Comparison of ENCODE assay signal across 8 cellular contexts in the genomic region with DNA sequence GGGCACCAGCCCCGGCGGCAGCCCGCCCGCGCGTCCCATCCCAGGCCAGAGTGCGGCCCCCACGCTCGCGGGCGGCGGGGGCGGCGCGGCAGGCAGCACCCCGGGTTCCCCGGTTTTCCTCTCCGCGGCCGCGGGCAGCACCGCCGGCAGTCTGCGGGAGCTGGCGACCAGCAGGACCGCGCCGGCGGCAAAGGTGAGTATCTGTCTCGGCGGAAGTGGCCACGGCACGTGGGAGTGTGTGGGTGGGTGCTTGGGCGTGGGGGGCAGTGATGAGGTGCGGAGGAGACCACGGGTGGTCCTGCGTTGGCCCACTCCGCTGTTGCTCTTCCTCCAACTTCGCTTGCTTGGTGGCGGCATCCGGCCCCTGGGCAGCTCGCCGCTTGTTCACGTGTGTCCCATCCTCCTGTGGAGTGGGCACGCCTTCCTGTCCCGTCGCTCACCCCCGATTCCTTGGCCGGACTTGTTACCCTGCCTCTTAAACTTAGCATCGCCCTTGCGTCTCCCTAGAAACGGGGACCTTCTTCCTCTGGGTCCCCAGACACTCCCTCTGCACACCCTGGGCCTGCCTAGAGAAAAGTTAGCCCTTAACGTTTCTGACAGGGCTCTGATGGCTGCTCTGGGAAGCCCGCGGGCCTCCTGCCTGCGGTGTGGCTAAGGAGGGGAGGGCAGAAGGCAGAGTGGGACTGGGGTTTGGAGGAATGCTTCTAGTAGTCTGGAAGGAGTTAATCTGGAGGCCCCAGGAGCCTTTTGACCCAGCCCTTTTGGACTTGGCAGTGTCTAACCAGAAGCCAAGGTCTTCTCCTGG. TPM values are rescaled to one million over a fixed set of nuclear protein-coding genes. Genes with fewer than 3 reads are reported as not detected.
DNase-seq lines count a peak whose midpoint lies in the region; ATAC-seq lines count a peak whose summit lies in the region.

No MANE protein-coding gene starts in this region.

- H3K36me3 Mint-ChIP-seq in T-helper 1 cell treated with Interleukin-12 subunit alpha and Interleukin-12 subunit beta and Interleukin-4 antibody, amounts not matched to agents 30 μg/mL and 1 μg/mL, for 36 hours (ENCODE audit: low read depth), result peaks cover 2% of the 10 kb centered on the region
- H3K36me3 Mint-ChIP-seq in activated naive CD8-positive, alpha-beta T cell treated with anti-CD3 and anti-CD28 coated beads, Interleukin-2, amount 50 U/mL, for 24 hours (ENCODE audit: low read depth), result no peaks in the 10 kb centered on the region

- peak; percentile 13 for ATAC-seq in activated naive CD8-positive, alpha-beta T cell treated with anti-CD3 and anti-CD28 coated beads, Interleukin-2, amount 50 U/mL, for 24 hours
- peak; percentile 14 for ATAC-seq in stimulated activated naive CD8-positive, alpha-beta T cell treated with anti-CD3 and anti-CD28 coated beads, Interleukin-15, amount 100 ng/mL, for 72 hours
- ATAC-seq in HG03175 (IDR thresholded peaks at IDR 0.05; ENCODE audit: unreplicated experiment), result no peak
- ATAC-seq in HG03045 (IDR thresholded peaks at IDR 0.05; ENCODE audit: unreplicated experiment), result no peak

- peaks cover 10% of the 10 kb centered on the region for H3K4me1 Mint-ChIP-seq in T-helper 1 cell treated with Interleukin-12 subunit alpha and Interleukin-12 subunit beta and Interleukin-4 antibody, amounts not matched to agents 30 μg/mL and 1 μg/mL, for 36 hours (ENCODE audit: low read depth)
- peaks cover 45% of the 10 kb centered on the region for H3K4me1 Mint-ChIP-seq in activated naive CD8-positive, alpha-beta T cell treated with anti-CD3 and anti-CD28 coated beads, Interleukin-2, amount 50 U/mL, for 24 hours
- H3K4me1 Mint-ChIP-seq in stimulated activated naive CD8-positive, alpha-beta T cell treated with anti-CD3 and anti-CD28 coated beads, Interleukin-15, amount 100 ng/mL, for 72 hours, result peaks cover 62% of the 10 kb centered on the region

- peak overlapping the region; percentile 52 for H3K27ac ChIP-seq in layer of hippocampus (ENCODE audit: low read depth, low read length)
- H3K27ac ChIP-seq in SJCRH30, result no peak overlapping the region

- peak overlapping the region; percentile 84 for H3K4me3 Mint-ChIP-seq in T-helper 1 cell treated with Interleukin-12 subunit alpha and Interleukin-12 subunit beta and Interleukin-4 antibody, amounts not matched to agents 30 μg/mL and 1 μg/mL, for 36 hours
- peak overlapping the region; percentile 90 for H3K4me3 Mint-ChIP-seq in activated naive CD8-positive, alpha-beta T cell treated with anti-CD3 and anti-CD28 coated beads, Interleukin-2, amount 50 U/mL, for 24 hours
- peak overlapping the region; percentile 89 to 95 for H3K4me3 Mint-ChIP-seq in stimulated activated naive CD8-positive, alpha-beta T cell treated with anti-CD3 and anti-CD28 coated beads, Interleukin-15, amount 100 ng/mL, for 72 hours

- no peaks in the 10 kb centered on the region for H3K9me3 ChIP-seq in SJCRH30 (replicated peaks)

- H3K36me3 ChIP-seq in SJCRH30, result no peaks in the 10 kb centered on the region

- H3K27me3 Mint-ChIP-seq in T-helper 1 cell treated with Interleukin-12 subunit alpha and Interleukin-12 subunit beta and Interleukin-4 antibody, amounts not matched to agents 30 μg/mL and 1 μg/mL, for 36 hours (ENCODE audit: low read depth), result peaks cover 77% of the 10 kb centered on the region
- H3K27me3 Mint-ChIP-seq in activated naive CD8-positive, alpha-beta T cell treated with anti-CD3 and anti-CD28 coated beads, Interleukin-2, amount 50 U/mL, for 24 hours, result peaks cover 13% of the 10 kb centered on the region
- H3K27me3 Mint-ChIP-seq in stimulated activated naive CD8-positive, alpha-beta T cell treated with anti-CD3 and anti-CD28 coated beads, Interleukin-15, amount 100 ng/mL, for 72 hours, result peaks cover 8% of the 10 kb centered on the region

- H3K9me3 Mint-ChIP-seq in T-helper 1 cell treated with Interleukin-12 subunit alpha and Interleukin-12 subunit beta and Interleukin-4 antibody, amounts not matched to agents 30 μg/mL and 1 μg/mL, for 36 hours, result no peaks in the 10 kb centered on the region
- H3K9me3 Mint-ChIP-seq in activated naive CD8-positive, alpha-beta T cell treated with anti-CD3 and anti-CD28 coated beads, Interleukin-2, amount 50 U/mL, for 24 hours, result no peaks in the 10 kb centered on the region
- no peaks in the 10 kb centered on the region for H3K9me3 Mint-ChIP-seq in stimulated activated naive CD8-positive, alpha-beta T cell treated with anti-CD3 and anti-CD28 coated beads, Interleukin-15, amount 100 ng/mL, for 72 hours

- peak overlapping the region; percentile 83 for H3K27ac Mint-ChIP-seq in T-helper 1 cell treated with Interleukin-12 subunit alpha and Interleukin-12 subunit beta and Interleukin-4 antibody, amounts not matched to agents 30 μg/mL and 1 μg/mL, for 36 hours
- H3K27ac Mint-ChIP-seq in activated naive CD8-positive, alpha-beta T cell treated with anti-CD3 and anti-CD28 coated beads, Interleukin-2, amount 50 U/mL, for 24 hours, result peak overlapping the region; percentile 92
- H3K27ac Mint-ChIP-seq in stimulated activated naive CD8-positive, alpha-beta T cell treated with anti-CD3 and anti-CD28 coated beads, Interleukin-15, amount 100 ng/mL, for 72 hours, result peak overlapping the region; percentile 34 to 74

- H3K27me3 ChIP-seq in layer of hippocampus (ENCODE audit: control insufficient read depth, insufficient read depth, low read length) (peaks cover 4% of the 10 kb centered on the region), SJCRH30 (no peaks in the 10 kb centered on the region)

- H3K4me3 ChIP-seq in SJCRH30, result no peak overlapping the region

- DNase-seq in T-helper 1 cell, result no peak
- peak; percentile 34 for DNase-seq in activated naive CD8-positive, alpha-beta T cell treated with anti-CD3 and anti-CD28 coated beads, Interleukin-2, amount 50 U/mL, for 24 hours
- DNase-seq in stimulated activated naive CD8-positive, alpha-beta T cell treated with anti-CD3 and anti-CD28 coated beads, Interleukin-15, amount 100 ng/mL, for 72 hours, result peak; percentile 19 to 33
- DNase-seq in SJCRH30, result no peak

- peaks cover 8% of the 10 kb centered on the region for H3K4me1 ChIP-seq in SJCRH30

RNA-seq across cellular contexts. Expression of a gene that starts 1.1 kb away (rescaled TPM):
- total RNA-seq in SJCRH30 (2014; rRNA removed; shearing (Covaris generic)), result 0.28 and 0.30 TPM in 2 replicates

Comparison
In these comparisons a context has a peak if more than half of its experiments do, and no peak if none do; other contexts are left out.
1. DNase-seq: peak in activated naive CD8-positive, alpha-beta T cell treated with anti-CD3 and anti-CD28 coated beads, Interleukin-2, amount 50 U/mL, for 24 hours (single experiment) and stimulated activated naive CD8-positive, alpha-beta T cell treated with anti-CD3 and anti-CD28 coated beads, Interleukin-15, amount 100 ng/mL, for 72 hours (2 of 2); none in T-helper 1 cell (0 of 5) and SJCRH30 (0 of 2).
2. ATAC-seq: peak in activated naive CD8-positive, alpha-beta T cell treated with anti-CD3 and anti-CD28 coated beads, Interleukin-2, amount 50 U/mL, for 24 hours (single experiment) and stimulated activated naive CD8-positive, alpha-beta T cell treated with anti-CD3 and anti-CD28 coated beads, Interleukin-15, amount 100 ng/mL, for 72 hours (single experiment); none in HG03175 (single experiment) and HG03045 (single experiment).
3. Peak in every context shown above with its lines, with median percentiles within 50 percentile points of each other: H3K27ac Mint-ChIP-seq and H3K4me3 Mint-ChIP-seq.